In genomic region chr4:105417624-105418023, GRCh38 we compare ENCODE assay signal across 21 cellular contexts.
"Had no signal": no experiment of that assay in that cellular context is flagged by ENCODE, and none has a peak within 500 bp of the region (broad histone marks: within the 10 kb centered on the region; RNA-seq: fewer than 3 reads in every experiment).

No MANE protein-coding gene starts in this region.

- H3K27me3 ChIP-seq: heart right ventricle, thyroid gland had no signal

- H3K9me3 ChIP-seq: thyroid gland had no signal

- H3K36me3 ChIP-seq: thyroid gland had no signal

- ATAC-seq: heart right ventricle; left colon; naive thymus-derived CD4-positive, alpha-beta T cell; stimulated activated naive B cell treated with anti-CD40 and anti-IgM and Interleukin-4, amounts not matched to agents 10 μg/mL and 1 μg/mL and 100 μg/mL, for 72 hours had no signal

- H3K4me1 ChIP-seq: heart right ventricle, parathyroid adenoma, thyroid gland had no signal

- FAIRE-seq: endothelial cell of umbilical vein, frontal cortex, islet of Langerhans had no signal

- H3K27ac ChIP-seq: heart right ventricle, parathyroid adenoma, thyroid gland had no signal

- H3K4me3 ChIP-seq: heart right ventricle, thyroid gland had no signal

- DNase-seq: activated CD4-positive, alpha-beta T cell treated with anti-CD3 and anti-CD28 coated beads, Interleukin-2, amount 50 U/mL, for 4 hours; activated CD4-positive, CD25-positive, alpha-beta regulatory T cell treated with anti-CD3 and anti-CD28 coated beads, Interleukin-2, amount 50 U/mL, for 72 hours; activated naive CD4-positive, alpha-beta T cell treated with anti-CD3 and anti-CD28 coated beads, Interleukin-2, amount 50 U/mL, for 16 hours; amniotic stem cell; cortex of kidney; effector CD8-positive, alpha-beta T cell; heart right ventricle; left colon; mammary epithelial cell; naive thymus-derived CD4-positive, alpha-beta T cell; retina; stimulated activated CD4-positive, alpha-beta T cell treated with anti-CD3 and anti-CD28 coated beads, Interleukin-15, amount 100 ng/mL, for 24 hours; stimulated activated CD4-positive, alpha-beta T cell treated with anti-CD3 and anti-CD28 coated beads, Interleukin-4, amount 100 ng/mL, for 1 hour; stimulated activated naive B cell treated with anti-CD40 and anti-IgM and Interleukin-4, amounts not matched to agents 10 μg/mL and 1 μg/mL and 100 μg/mL, for 72 hours; T-helper 1 cell; T1000; thyroid gland had no signal
